ENCODE assay signal across 9 cellular contexts in the genomic region with DNA sequence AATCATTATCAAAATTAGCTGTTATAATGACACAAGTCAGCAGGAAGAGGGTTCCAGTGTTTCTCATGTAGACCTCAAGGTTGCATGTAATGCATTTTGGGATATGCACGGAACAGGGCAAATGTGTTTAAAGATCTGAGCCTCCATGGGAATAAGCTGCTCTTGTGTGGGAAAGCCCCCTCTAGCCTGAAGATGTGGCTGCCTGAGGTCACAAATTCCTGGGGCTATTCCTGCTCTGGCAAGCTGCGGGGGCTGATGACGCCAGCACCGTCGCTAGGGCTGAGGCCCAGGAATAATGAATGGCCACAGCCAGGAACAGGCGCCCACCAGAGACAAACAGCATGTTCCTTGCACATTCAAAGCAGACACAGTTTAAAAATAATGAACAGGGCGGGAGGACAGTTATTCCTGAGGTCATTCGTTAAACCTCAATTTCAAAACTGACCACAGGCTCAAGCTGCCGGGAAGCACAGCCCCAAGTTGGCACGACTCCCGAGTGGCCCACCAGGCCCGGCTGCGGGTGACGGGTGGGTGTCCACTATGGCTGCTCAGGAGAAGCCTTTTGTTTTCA. TPM values are rescaled to one million over a fixed set of nuclear protein-coding genes. Genes with fewer than 3 reads are reported as not detected.
DNase-seq lines count a peak whose midpoint lies in the region; ATAC-seq and TF ChIP-seq lines count a peak whose summit lies in the region.
"Had no signal": no experiment of that assay in that cellular context is flagged by ENCODE, and none has a peak within 500 bp of the region (broad histone marks: within the 10 kb centered on the region; RNA-seq: fewer than 3 reads in every experiment).

No MANE protein-coding gene starts in this region.

- TF ChIP-seq EP300 in esophagus muscularis mucosa (IDR thresholded peaks at IDR 0.05): peak; percentile 71
- TF ChIP-seq EP300 in tibial nerve (IDR thresholded peaks at IDR 0.05): peak; percentile 76 to 92

- WGBS in esophagus muscularis mucosa: 22% methylated on average over 9 of the region's 14 CpGs
- WGBS in tibial nerve, 2 donors: 21 to 25% methylated on average over 14 of the region's 14 CpGs

- TF ChIP-seq POLR2A in NB4 (IDR thresholded peaks at IDR 0.05; ENCODE audit: extremely low read depth, insufficient read length): no peak
- no peak for TF ChIP-seq POLR2A in esophagus muscularis mucosa (IDR thresholded peaks at IDR 0.05; ENCODE audit: low read depth)
- TF ChIP-seq POLR2A in tibial nerve (IDR thresholded peaks at IDR 0.05): no peak

- H3K4me1 ChIP-seq in esophagus muscularis mucosa (peaks cover 79 to 99% (median 95%) of the 10 kb centered on the region in 4 donors), mucosa of rectum (ENCODE audit: control insufficient read depth in 2 of 2, insufficient read depth in 2 of 2, low read length in 2 of 2) (peaks cover 15 to 38% of the 10 kb centered on the region in 2 donors), tibial nerve (peaks cover 0 to 98% (median 66%) of the 10 kb centered on the region in 4 donors)

- H3K27me3 ChIP-seq in esophagus muscularis mucosa (no peaks in the 10 kb centered on the region), mucosa of rectum (ENCODE audit: control insufficient read depth in 2 of 2, insufficient read depth in 2 of 2, low read length in 2 of 2) (no peaks in the 10 kb centered on the region), tibial nerve (no peaks in the 10 kb centered on the region)

- H3K4me3 ChIP-seq in NB4 (ENCODE audit: low read depth, low read length): peak overlapping the region; percentile 48
- peak overlapping the region; percentile 2 to 28 (median 8) for H3K4me3 ChIP-seq in esophagus muscularis mucosa
- H3K4me3 ChIP-seq in mucosa of rectum (ENCODE audit: low read length in 2 of 2): no peak overlapping the region
- H3K4me3 ChIP-seq in tibial nerve: peak overlapping the region in 1 of 4 donors; percentile 23

- no peak overlapping the region for H3K9ac ChIP-seq in mucosa of rectum (ENCODE audit: low read depth in 1 of 2, low read length in 2 of 2)

- peak overlapping the region; percentile 82 to 94 (median 88) for H3K27ac ChIP-seq in esophagus muscularis mucosa (replicated peaks in 1 of 4)
- peak overlapping the region; percentile 38 to 58 for H3K27ac ChIP-seq in mucosa of rectum (ENCODE audit: low read depth in 2 of 2, low read length in 2 of 2)
- H3K27ac ChIP-seq in tibial nerve: peak overlapping the region; percentile 55 to 92 (median 77)

- TF ChIP-seq CTCF in NB4 (IDR thresholded peaks at IDR 0.05; ENCODE audit: low read depth, low read length) (no peak), esophagus muscularis mucosa (IDR thresholded peaks at IDR 0.05) (no peak), tibial nerve (IDR thresholded peaks at IDR 0.05) (no peak)

- no peaks in the 10 kb centered on the region for H3K9me3 ChIP-seq in esophagus muscularis mucosa
- no peaks in the 10 kb centered on the region for H3K9me3 ChIP-seq in mucosa of rectum (ENCODE audit: control insufficient read depth in 2 of 2, low read length in 2 of 2)
- no peaks in the 10 kb centered on the region for H3K9me3 ChIP-seq in tibial nerve

- intact Hi-C loops in esophagus muscularis mucosa (cut with DNase I): no loop called here

- peak; percentile 92 for DNase-seq in NB4 (ENCODE audit: low read depth)
- DNase-seq in esophagus muscularis mucosa (ENCODE audit: extremely low spot score): no peak
- DNase-seq in tibial nerve (ENCODE audit: low spot score in 2 of 2): peak; percentile 61 to 75
- no peak for DNase-seq in NCI-H1092 (lab: John Stamatoyannopoulos, UW)
- DNase-seq: effector memory CD4-positive, alpha-beta T cell had no signal

- peaks cover 0 to 13% (median 2%) of the 10 kb centered on the region in 4 donors for H3K36me3 ChIP-seq in esophagus muscularis mucosa
- H3K36me3 ChIP-seq in mucosa of rectum (ENCODE audit: control insufficient read depth in 2 of 2, insufficient read depth in 2 of 2, low read length in 2 of 2): no peaks in the 10 kb centered on the region
- H3K36me3 ChIP-seq in tibial nerve: peaks cover 0 to 18% (median 0%) of the 10 kb centered on the region in 3 donors

- ATAC-seq in HG03469 (IDR thresholded peaks at IDR 0.05; ENCODE audit: unreplicated experiment) (no peak), HG03565 (IDR thresholded peaks at IDR 0.05; ENCODE audit: unreplicated experiment) (no peak), HG03139 (IDR thresholded peaks at IDR 0.05; ENCODE audit: unreplicated experiment) (no peak)

RNA-seq across cellular contexts. Expression of gene OSBPL5, which starts 11.7 kb away (rescaled TPM):
- total RNA-seq in esophagus muscularis mucosa: 100 to 1,000 TPM in 1 of 4 donors, 10 to 100 TPM in 3; 59.6 to 119 (median 71.7) TPM
- 100 to 1,000 TPM in 2 of 4 donors, 10 to 100 TPM in 2; 58.8 to 168 (median 106) TPM for total RNA-seq in tibial nerve

Comparison
In these comparisons a context has a peak if more than half of its experiments do, and no peak if none do; other contexts are left out.
1. DNase-seq: peak in NB4 (single experiment) and tibial nerve (2 of 2); none in esophagus muscularis mucosa (single experiment) and NCI-H1092 (single experiment).
2. H3K4me3 ChIP-seq: peak in NB4 (single experiment) and esophagus muscularis mucosa (4 of 4); none in mucosa of rectum (0 of 2).
3. Peak in every context shown above with its lines, with median percentiles within 50 percentile points of each other: H3K27ac ChIP-seq.